ENCODE assay signal across 1 cellular context in the genomic region with DNA sequence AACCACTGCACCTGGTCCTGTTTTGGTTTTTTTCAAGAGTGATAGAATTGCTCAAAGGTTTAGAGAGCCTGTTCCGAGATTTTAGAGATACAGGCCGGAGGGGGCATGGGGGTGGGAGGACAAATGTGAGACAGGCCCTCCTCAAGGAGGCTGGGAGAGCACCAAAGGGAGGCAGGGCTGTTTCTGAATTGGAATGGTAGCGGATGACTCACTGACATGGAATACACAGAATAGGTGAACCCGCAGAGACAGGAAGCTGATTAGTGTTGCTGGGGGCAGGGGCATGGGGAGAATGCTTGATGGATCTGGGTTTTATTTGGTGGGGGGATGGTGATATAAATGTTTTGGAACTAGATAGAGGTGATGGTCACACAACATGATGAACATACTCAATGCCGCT.
A peak's percentile ranks its signal among the peaks of the same experiment; 100 is the strongest.
TF ChIP-seq lines count a peak whose summit lies in the region.

No MANE protein-coding gene starts in this region.

TF ChIP-seq in HEK293, 187 proteins besides CTCF, POLR2A, EP300 and RAD21 (continued from another document):
- TF ChIP-seq, protein P1, sequence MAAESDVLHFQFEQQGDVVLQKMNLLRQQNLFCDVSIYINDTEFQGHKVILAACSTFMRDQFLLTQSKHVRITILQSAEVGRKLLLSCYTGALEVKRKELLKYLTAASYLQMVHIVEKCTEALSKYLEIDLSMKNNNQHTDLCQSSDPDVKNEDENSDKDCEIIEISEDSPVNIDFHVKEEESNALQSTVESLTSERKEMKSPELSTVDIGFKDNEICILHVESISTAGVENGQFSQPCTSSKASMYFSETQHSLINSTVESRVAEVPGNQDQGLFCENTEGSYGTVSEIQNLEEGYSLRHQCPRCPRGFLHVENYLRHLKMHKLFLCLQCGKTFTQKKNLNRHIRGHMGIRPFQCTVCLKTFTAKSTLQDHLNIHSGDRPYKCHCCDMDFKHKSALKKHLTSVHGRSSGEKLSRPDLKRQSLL (tag by site-specific recombination; IDR thresholded peaks at IDR 0.05), result no peak
- TF ChIP-seq ZNF76 (tag by site-specific recombination; IDR thresholded peaks at IDR 0.05; ENCODE audit: borderline replicate concordance, low read depth), result no peak
- no peak for TF ChIP-seq ZNF585B (tag by site-specific recombination; IDR thresholded peaks at IDR 0.05)
- peak; percentile 83; the same call in 1 of the 2 replicates for TF ChIP-seq ZNF701 (tag by site-specific recombination; IDR thresholded peaks at IDR 0.05)
